ENCODE assay signal across 11 cellular contexts in the genomic region with DNA sequence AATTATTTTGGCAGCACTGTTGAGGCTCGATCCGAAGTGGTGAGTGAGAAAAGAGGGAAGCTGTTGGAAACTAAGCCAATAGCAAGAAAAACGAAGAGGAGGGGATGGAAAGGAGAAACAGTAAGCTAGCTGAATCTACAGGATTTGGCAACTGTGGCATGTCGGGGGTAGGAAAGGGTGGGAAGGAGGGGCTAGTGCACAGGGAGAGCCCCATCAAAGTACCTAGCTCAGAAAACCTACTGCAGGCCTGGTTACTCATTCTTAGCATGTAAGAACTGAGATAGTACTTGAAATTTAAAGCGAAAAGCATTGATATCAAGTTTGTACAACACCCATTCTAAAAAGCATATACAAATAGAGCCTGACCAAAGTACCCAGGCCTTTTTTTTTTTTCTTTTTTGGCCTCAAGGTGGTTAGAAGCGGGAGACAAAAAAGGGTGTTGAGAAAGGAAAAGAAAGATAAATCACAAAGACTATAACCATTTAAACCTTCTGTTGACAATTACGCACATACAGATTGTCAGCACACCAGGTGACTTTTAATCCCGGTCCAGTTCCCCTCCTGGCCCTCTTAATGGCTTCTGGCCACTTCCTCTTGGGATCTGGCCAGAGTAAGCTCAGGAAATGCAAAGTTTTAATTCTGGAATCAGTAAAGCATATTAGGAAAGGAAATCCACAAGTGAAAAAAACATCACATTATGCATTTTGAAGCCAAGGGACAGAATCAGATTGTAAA. TPM values are rescaled to one million over a fixed set of nuclear protein-coding genes. Genes with fewer than 3 reads are reported as not detected.
DNase-seq lines count a peak whose midpoint lies in the region; ATAC-seq, FAIRE-seq and TF ChIP-seq lines count a peak whose summit lies in the region.
"Had no signal": no experiment of that assay in that cellular context is flagged by ENCODE, and none has a peak within 500 bp of the region (broad histone marks: within the 10 kb centered on the region; RNA-seq: fewer than 3 reads in every experiment).

No MANE protein-coding gene starts in this region.

- BruUV-seq in A673 (replicated peaks; lab: Mats Ljungman, UMichigan) = no TSS peak

- no peak overlapping the region for H3K4me3 Mint-ChIP-seq in CD8-positive, alpha-beta memory T cell

- TF ChIP-seq CTCF in A673 (conservative IDR thresholded peaks at IDR 0.05; ENCODE audit: low read depth, low read length) (no peak), colonic mucosa (IDR thresholded peaks at IDR 0.05) (no peak)

- H3K36me3 Mint-ChIP-seq in CD8-positive, alpha-beta memory T cell = peaks cover 0 to 2% (median 0%) of the 10 kb centered on the region in 3 donors

- ATAC-seq in HG03025 (IDR thresholded peaks at IDR 0.05; ENCODE audit: low FRiP score, unreplicated experiment) (no peak), HG02623 (IDR thresholded peaks at IDR 0.05; ENCODE audit: unreplicated experiment) (no peak)

- TF ChIP-seq RAD21 in Ishikawa (IDR thresholded peaks at IDR 0.05; ENCODE audit: low read depth) = no peak

- no peaks in the 10 kb centered on the region for H3K9me3 Mint-ChIP-seq in CD8-positive, alpha-beta memory T cell

- H3K9me3 ChIP-seq in A673 (ENCODE audit: low read depth, low read length, poor library complexity, severe bottlenecking) (no peaks in the 10 kb centered on the region), colonic mucosa (no peaks in the 10 kb centered on the region)
- no peaks in the 10 kb centered on the region for H3K9me3 ChIP-seq in CD8-positive, alpha-beta memory T cell (ENCODE audit: low read length)
- H3K9me3 ChIP-seq: adrenal gland had no signal

- TF ChIP-seq EP300 in Ishikawa (IDR thresholded peaks at IDR 0.05; ENCODE audit: borderline replicate concordance) = no peak

- peaks cover 10 to 19% (median 10%) of the 10 kb centered on the region in 3 donors for H3K4me1 Mint-ChIP-seq in CD8-positive, alpha-beta memory T cell

- H3K4me3 ChIP-seq in A673 (ENCODE audit: low read depth, low read length, poor library complexity, severe bottlenecking) (no peak overlapping the region), colonic mucosa (no peak overlapping the region)
- no peak overlapping the region for H3K4me3 ChIP-seq in CD8-positive, alpha-beta memory T cell (ENCODE audit: low read length)
- H3K4me3 ChIP-seq: adrenal gland had no signal

- FAIRE-seq in RCC 7860 (lab: Jason Lieb, UNC) = no peak

- peak overlapping the region; percentile 57 for H3K27ac ChIP-seq in A673 (ENCODE audit: low read depth, low read length, poor library complexity, severe bottlenecking)
- peak overlapping the region; percentile 68 for H3K27ac ChIP-seq in colonic mucosa
- no peak overlapping the region for H3K27ac ChIP-seq in CD8-positive, alpha-beta memory T cell (ENCODE audit: low read depth, low read length)

- no peaks in the 10 kb centered on the region for H3K27me3 Mint-ChIP-seq in CD8-positive, alpha-beta memory T cell

- H3K36me3 ChIP-seq in A673 (ENCODE audit: insufficient read depth, low read length, poor library complexity, severe bottlenecking) = peaks cover 6% of the 10 kb centered on the region
- H3K36me3 ChIP-seq in colonic mucosa = no peaks in the 10 kb centered on the region
- no peaks in the 10 kb centered on the region for H3K36me3 ChIP-seq in CD8-positive, alpha-beta memory T cell (ENCODE audit: insufficient read depth, low read length)
- H3K36me3 ChIP-seq: adrenal gland had no signal

- DNase-seq in A673 (ENCODE audit: low spot score) (no peak), colonic mucosa (peak; percentile 77), lung microvascular endothelial cell (ENCODE audit: low read depth in 2 of 2) (peak; percentile 74 to 83), RCC 7860 (ENCODE audit: low spot score) (no peak)
- no peak for DNase-seq in CD8-positive, alpha-beta memory T cell
- DNase-seq: NCI-H2107, T-helper 9 cell had no signal

- H3K9ac ChIP-seq in colonic mucosa (ENCODE audit: low read depth in 2 of 2, low read length in 2 of 2) = peak overlapping the region in 1 of 2 donors; percentile 56

- H3K27ac Mint-ChIP-seq in CD8-positive, alpha-beta memory T cell = no peak overlapping the region

- H3K27me3 ChIP-seq in A673 (replicated peaks; ENCODE audit: insufficient read depth, low read depth, low read length, poor library complexity) = no peaks in the 10 kb centered on the region
- no peaks in the 10 kb centered on the region for H3K27me3 ChIP-seq in colonic mucosa
- H3K27me3 ChIP-seq in CD8-positive, alpha-beta memory T cell (ENCODE audit: insufficient read depth, low read length, poor library complexity, severe bottlenecking) = no peaks in the 10 kb centered on the region
- H3K27me3 ChIP-seq: adrenal gland had no signal

- peaks cover 13% of the 10 kb centered on the region for H3K4me1 ChIP-seq in A673 (ENCODE audit: insufficient read depth, low read length, poor library complexity, severe bottlenecking)
- no peaks in the 10 kb centered on the region for H3K4me1 ChIP-seq in colonic mucosa
- H3K4me1 ChIP-seq in CD8-positive, alpha-beta memory T cell (ENCODE audit: insufficient read depth, low read length) = peaks cover 7% of the 10 kb centered on the region

- CTCF ChIA-PET in A673 (lab: Charles Lee) = no interaction called here
- CTCF ChIA-PET in CD8-positive, alpha-beta memory T cell (lab: Charles Lee) = interaction anchor here (0.9 kb wide), 1 partner anchor 167 kb away, joined by 3 read pairs; a partner anchor contains a TSS

- POLR2A ChIA-PET in A673 (lab: Charles Lee; ENCODE audit: low non-redundant PET) = interaction anchor here (0.6 kb wide), 1 partner anchor 52 kb away, joined by 3 read pairs; no protein-coding TSS in a partner anchor
- POLR2A ChIA-PET in CD8-positive, alpha-beta memory T cell (lab: Charles Lee) = no interaction called here

- intact Hi-C loops in A673 (cut with micrococcal nuclease; ENCODE audit: unreplicated experiment) (no loop called here), colonic mucosa (cut with DNase I) (no loop called here)

TF ChIP-seq in Ishikawa, 13 proteins besides CTCF, POLR2A, EP300 and RAD21:
- TF ChIP-seq, protein P1, sequence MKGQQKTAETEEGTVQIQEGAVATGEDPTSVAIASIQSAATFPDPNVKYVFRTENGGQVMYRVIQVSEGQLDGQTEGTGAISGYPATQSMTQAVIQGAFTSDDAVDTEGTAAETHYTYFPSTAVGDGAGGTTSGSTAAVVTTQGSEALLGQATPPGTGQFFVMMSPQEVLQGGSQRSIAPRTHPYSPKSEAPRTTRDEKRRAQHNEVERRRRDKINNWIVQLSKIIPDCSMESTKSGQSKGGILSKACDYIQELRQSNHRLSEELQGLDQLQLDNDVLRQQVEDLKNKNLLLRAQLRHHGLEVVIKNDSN (IDR thresholded peaks at IDR 0.05) = no peak
- peak; percentile 66 for TF ChIP-seq NFIC (IDR thresholded peaks at IDR 0.05)

RNA-seq across cellular contexts. Expression of a gene that starts 50.4 kb away (rescaled TPM):
- total RNA-seq in A673 (2021) (101 and 112 TPM in 2 replicates), colonic mucosa (10 to 100 TPM; 71.8 to 92.4 TPM), lung microvascular endothelial cell (50.8 and 114 TPM in 2 replicates)
- 10 to 100 TPM; 75.3 to 75.8 TPM for total RNA-seq in CD8-positive, alpha-beta memory T cell
- polyA plus RNA-seq in CD8-positive, alpha-beta memory T cell = 12.4 TPM

Comparison
In these comparisons a context has a peak if more than half of its experiments do, and no peak if none do; other contexts are left out.
1. DNase-seq: peak in colonic mucosa (single experiment) and lung microvascular endothelial cell (2 of 2); none in A673 (single experiment), CD8-positive, alpha-beta memory T cell (0 of 5) and RCC 7860 (single experiment).